ENCODE assay signal across 22 cellular contexts in the genomic region with DNA sequence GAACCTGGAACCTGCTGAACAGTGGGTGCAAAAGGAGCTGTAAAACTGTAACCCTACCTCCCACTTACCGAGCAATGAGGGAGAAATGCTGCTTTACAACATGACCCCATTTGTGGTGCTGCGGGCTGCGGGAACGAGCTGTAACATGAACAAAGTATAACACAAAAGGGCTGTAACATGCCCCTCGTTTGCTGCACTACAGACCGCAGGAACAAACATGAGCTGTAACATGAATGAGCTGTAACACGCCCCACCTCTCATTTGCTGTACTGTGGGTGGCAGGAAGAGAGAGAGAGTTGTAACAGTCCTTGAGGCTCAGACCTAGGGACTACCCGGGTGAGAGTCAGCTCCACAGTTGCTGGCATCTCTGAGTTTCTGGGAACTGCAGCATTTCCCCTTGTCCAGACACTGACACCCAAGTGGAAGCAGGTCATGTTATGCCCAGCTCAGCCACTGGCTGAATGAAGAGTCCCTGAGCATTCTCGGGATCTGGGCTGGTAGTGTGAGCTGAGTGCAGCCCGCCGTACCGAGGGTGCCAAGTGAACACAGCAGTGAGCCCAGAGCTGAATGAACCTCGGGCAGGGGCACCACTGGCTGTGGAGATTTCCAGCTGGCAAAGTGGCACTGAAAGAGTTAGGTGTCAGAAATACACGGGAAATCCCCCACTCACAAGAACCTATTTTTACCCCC.
"Had no signal": no experiment of that assay in that cellular context is flagged by ENCODE, and none has a peak within 500 bp of the region (broad histone marks: within the 10 kb centered on the region; RNA-seq: fewer than 3 reads in every experiment).

No MANE protein-coding gene starts in this region.

- H3K4me3 ChIP-seq: colonic mucosa, dorsolateral prefrontal cortex, heart right ventricle, left lung, lung, tibial artery had no signal

- ATAC-seq: activated CD8-positive, alpha-beta T cell treated with anti-CD3 and anti-CD28 coated beads, Interleukin-2, amount 10 ng/mL, durations not matched to agents 7 days and 5 days; activated naive CD4-positive, alpha-beta T cell treated with anti-CD3 and anti-CD28 coated beads, Interleukin-2, amount 50 U/mL, for 72 hours; effector memory CD8-positive, alpha-beta T cell; heart right ventricle; left lung; naive thymus-derived CD4-positive, alpha-beta T cell; sciatic nerve; stimulated activated effector memory CD8-positive, alpha-beta T cell treated with anti-CD3 and anti-CD28 coated beads, Interleukin-12 subunit alpha, Interleukin-12 subunit beta, amount 100 ng/mL, for 72 hours; stimulated activated naive CD8-positive, alpha-beta T cell treated with anti-CD3 and anti-CD28 coated beads, Interleukin-15, amount 100 ng/mL, for 72 hours had no signal

- H3K27me3 ChIP-seq: colonic mucosa, dorsolateral prefrontal cortex, heart right ventricle, left lung, tibial artery had no signal

- H3K36me3 ChIP-seq: colonic mucosa, heart right ventricle, left lung, tibial artery, WERI-Rb-1 had no signal

- H3K9me3 ChIP-seq: colonic mucosa, tibial artery had no signal

- DNase-seq: activated CD4-positive, alpha-beta T cell treated with anti-CD3 and anti-CD28 coated beads, Interleukin-2, amount 50 U/mL, for 1 hour; activated CD4-positive, CD25-positive, alpha-beta regulatory T cell treated with anti-CD3 and anti-CD28 coated beads, Interleukin-2, amount 50 U/mL, for 72 hours; activated CD8-positive, alpha-beta T cell treated with anti-CD3 and anti-CD28 coated beads, Interleukin-2, amount 10 ng/mL, durations not matched to agents 7 days and 5 days; activated gamma-delta T cell; colonic mucosa; effector memory CD8-positive, alpha-beta T cell; heart right ventricle; kidney glomerular epithelial cell; left lung; naive thymus-derived CD4-positive, alpha-beta T cell; occipital lobe; small intestine; stimulated activated CD4-positive, alpha-beta T cell treated with anti-CD3 and anti-CD28 coated beads, Interleukin-2, amount 100 ng/mL, for 24 hours; stimulated activated naive CD8-positive, alpha-beta T cell treated with anti-CD3 and anti-CD28 coated beads, Interleukin-15, amount 100 ng/mL, for 72 hours; tibial artery; WERI-Rb-1 had no signal

- H3K27ac ChIP-seq: colonic mucosa, dorsolateral prefrontal cortex, heart right ventricle, left lung, tibial artery, WERI-Rb-1 had no signal

- H3K4me1 ChIP-seq: colonic mucosa, heart right ventricle, left lung, tibial artery had no signal

- FAIRE-seq: endothelial cell of umbilical vein, small intestine had no signal
